In genomic region chr7:151028131-151028947, GRCh38 we compare ENCODE assay signal across 8 cellular contexts. TPM values are rescaled to one million over a fixed set of nuclear protein-coding genes. Genes with fewer than 3 reads are reported as not detected.
DNase-seq lines count a peak whose midpoint lies in the region; ATAC-seq and TF ChIP-seq lines count a peak whose summit lies in the region.

TSS of gene ABCB8 (plus strand) at chr7:151028450. CDS start at chr7:151028516, 66 bp downstream.

- H3K36me3 ChIP-seq in DND-41 (ENCODE audit: insufficient read depth, low read length) (peaks cover 12% of the 10 kb centered on the region), KMS-11 (ENCODE audit: insufficient read depth) (no peaks in the 10 kb centered on the region), Panc1 (ENCODE audit: control insufficient read depth, insufficient read depth, low read length) (no peaks in the 10 kb centered on the region), mucosa of stomach (ENCODE audit: control insufficient read depth, insufficient read depth, low read length) (no peaks in the 10 kb centered on the region)

- H3K27ac ChIP-seq in DND-41 (ENCODE audit: low read length), result peak within 1 kb of the TSS; percentile 70
- peak within 1 kb of the TSS; percentile 58 for H3K27ac ChIP-seq in KMS-11
- peak within 1 kb of the TSS; percentile 90 for H3K27ac ChIP-seq in Panc1 (ENCODE audit: low read length)

- CTCF ChIA-PET in Panc1 (lab: Charles Lee), result interaction anchor here (0.5 to 1.5 kb wide), 9 partner anchors 9 to 85 kb away, joined by 3 to 9 read pairs (median 4); no protein-coding TSS in a partner anchor

- H3K79me2 ChIP-seq in DND-41 (ENCODE audit: insufficient read depth, low read length) (peaks cover 27% of the 10 kb centered on the region), KMS-11 (ENCODE audit: insufficient read depth, low read depth) (0 out of 2 replicates have a peak, but pooled peaks cover 5% of the 10 kb centered on the region)

- TSS peak; percentile 88 for BruUV-seq in Panc1 (replicated peaks; lab: Mats Ljungman, UMichigan)

- peak; percentile 51 for TF ChIP-seq CTCF in DND-41 (IDR thresholded peaks at IDR 0.05; ENCODE audit: borderline replicate concordance, extremely low read depth, low read length, poor library complexity, severe bottlenecking)
- peak; percentile 76 for TF ChIP-seq CTCF in KMS-11 (conservative IDR thresholded peaks at IDR 0.05; ENCODE audit: low read depth, low read length)
- peak; percentile 78; the same call in 1 of the 2 replicates for TF ChIP-seq CTCF in Panc1 (IDR thresholded peaks at IDR 0.05)

- H3K36me3 Mint-ChIP-seq in activated T-cell treated with anti-CD3 and anti-CD28 coated beads, Interleukin-2, amount 50 U/mL, for 4 hours (ENCODE audit: insufficient read depth), result peaks cover 5% of the 10 kb centered on the region

- peaks cover 20% of the 10 kb centered on the region for H3K4me1 Mint-ChIP-seq in activated T-cell treated with anti-CD3 and anti-CD28 coated beads, Interleukin-2, amount 50 U/mL, for 4 hours (ENCODE audit: low read depth)

- in situ Hi-C loops in Panc1 (cut with HindIII; ENCODE audit: low pct_unique_long_range_greater_than_20kb, low sequenced_read_pairs), result no loop called here

- DNase-seq in DND-41 (peak; percentile 99), Panc1 (ENCODE audit: low read depth, low spot score) (peak; percentile 100), erythroblast (lab: John Stamatoyannopoulos, UW) (peak; percentile 99)
- peak; percentile 97 for DNase-seq in activated T-cell treated with anti-CD3 and anti-CD28 coated beads, Interleukin-2, amount 50 U/mL, for 4 hours
- DNase-seq in stimulated activated CD8-positive, alpha-beta memory T cell treated with anti-CD3 and anti-CD28 coated beads, Interleukin-7, amount 100 ng/mL, for 1 hour (ENCODE audit: low read depth in 2 of 2), result peak; percentile 95

- H3K9ac ChIP-seq in DND-41 (ENCODE audit: low read depth, low read length) (peak within 1 kb of the TSS; percentile 63), KMS-11 (peak within 1 kb of the TSS; percentile 64), mucosa of stomach (ENCODE audit: low read length) (peak within 1 kb of the TSS; percentile 62)

- intact Hi-C loops in Panc1 (cut with micrococcal nuclease; ENCODE audit: unreplicated experiment), result no loop called here

- ATAC-seq in DND-41 (ENCODE audit: insufficient read depth, low read depth) (peak; percentile 97), GM21737 (IDR thresholded peaks at IDR 0.05; ENCODE audit: unreplicated experiment) (peak; percentile 97), Panc1 (peak; percentile 96)
- peak; percentile 93 to 96 for ATAC-seq in activated T-cell treated with anti-CD3 and anti-CD28 coated beads, Interleukin-2, amount 50 U/mL, for 4 hours

- peak; percentile 90 for TF ChIP-seq POLR2A in erythroblast (IDR thresholded peaks at IDR 0.05; ENCODE audit: low read length)

- H3K4me2 ChIP-seq in DND-41 (ENCODE audit: insufficient read depth, low read length) (peak within 1 kb of the TSS; percentile 80), KMS-11 (peak within 1 kb of the TSS; percentile 86)

- H2AFZ ChIP-seq in DND-41 (ENCODE audit: low read depth, low read length), result peak within 1 kb of the TSS; percentile 91
- peak within 1 kb of the TSS; percentile 82 for H2AFZ ChIP-seq in KMS-11 (ENCODE audit: low read depth)

- 0 out of 2 replicates have a peak, but pooled peaks cover 5% of the 10 kb centered on the region for H4K20me1 ChIP-seq in DND-41 (ENCODE audit: insufficient read depth, low read length)
- H4K20me1 ChIP-seq in KMS-11 (ENCODE audit: insufficient read depth), result no peaks in the 10 kb centered on the region

- H3K27me3 Mint-ChIP-seq in activated T-cell treated with anti-CD3 and anti-CD28 coated beads, Interleukin-2, amount 50 U/mL, for 4 hours (ENCODE audit: low read depth), result no peaks in the 10 kb centered on the region

- H3K27me3 ChIP-seq in DND-41 (ENCODE audit: insufficient read depth, low read length, poor library complexity) (peaks cover 3% of the 10 kb centered on the region), KMS-11 (ENCODE audit: insufficient read depth, low read depth) (0 out of 2 replicates have a peak, but pooled peaks cover 11% of the 10 kb centered on the region), Panc1 (ENCODE audit: control insufficient read depth, insufficient read depth, low read length) (no peaks in the 10 kb centered on the region), mucosa of stomach (ENCODE audit: control insufficient read depth, insufficient read depth, low read length) (no peaks in the 10 kb centered on the region)

- no peaks in the 10 kb centered on the region for H3K9me3 Mint-ChIP-seq in activated T-cell treated with anti-CD3 and anti-CD28 coated beads, Interleukin-2, amount 50 U/mL, for 4 hours

- POLR2A ChIA-PET in Panc1 (lab: Charles Lee), result interaction anchor here (0.6 to 1.0 kb wide), 4 partner anchors 9 to 71 kb away, joined by 3 to 10 read pairs (median 6); no protein-coding TSS in a partner anchor

- H3K9me3 ChIP-seq in DND-41 (ENCODE audit: insufficient read depth, low read length, severe bottlenecking), result no peaks in the 10 kb centered on the region
- no peaks in the 10 kb centered on the region for H3K9me3 ChIP-seq in Panc1 (ENCODE audit: control insufficient read depth, insufficient read depth, low read depth, low read length)
- H3K9me3 ChIP-seq in mucosa of stomach (ENCODE audit: control insufficient read depth, low read length), result no peaks in the 10 kb centered on the region

- H3K4me3 Mint-ChIP-seq in activated T-cell treated with anti-CD3 and anti-CD28 coated beads, Interleukin-2, amount 50 U/mL, for 4 hours, result peak within 1 kb of the TSS; percentile 97

- peaks cover 24% of the 10 kb centered on the region for H3K4me1 ChIP-seq in DND-41 (ENCODE audit: insufficient read depth, low read length)
- peaks cover 23% of the 10 kb centered on the region for H3K4me1 ChIP-seq in KMS-11 (ENCODE audit: low read depth, poor library complexity, severe bottlenecking)
- no peaks in the 10 kb centered on the region; the same call in none of the 2 replicates for H3K4me1 ChIP-seq in Panc1 (ENCODE audit: control insufficient read depth, insufficient read depth, low read length)
- peaks cover 19% of the 10 kb centered on the region for H3K4me1 ChIP-seq in mucosa of stomach (ENCODE audit: control insufficient read depth, insufficient read depth, low read length)

- H3K4me3 ChIP-seq in DND-41 (ENCODE audit: low read depth in 1 of 2, low read length in 2 of 2), result peak within 1 kb of the TSS; percentile 54 to 69
- peak within 1 kb of the TSS; percentile 32 for H3K4me3 ChIP-seq in KMS-11 (IDR thresholded peaks at IDR 0.05; ENCODE audit: insufficient read depth, low read depth, low read length)
- peak within 1 kb of the TSS; percentile 73 to 79 for H3K4me3 ChIP-seq in Panc1 (ENCODE audit: low read depth in 2 of 2, low read length in 2 of 2)
- H3K4me3 ChIP-seq in mucosa of stomach (ENCODE audit: low read length), result peak within 1 kb of the TSS; percentile 99

RNA-seq across cellular contexts. Expression of gene ABCB8, which starts in this region (rescaled TPM):
- total RNA-seq in Panc1 (2021; ENCODE audit: unreplicated experiment), result 49.8 TPM
- 52.3 TPM for polyA plus RNA-seq in Panc1 (2012; ENCODE audit: insufficient read length)
- 10 to 100 TPM; 48.1 to 54.6 (median 48.5) TPM for total RNA-seq in activated T-cell treated with anti-CD3 and anti-CD28 coated beads, Interleukin-2, amount 50 U/mL, for 4 hours

Comparison
In these comparisons a context has a peak if more than half of its experiments do, and no peak if none do; other contexts are left out.
1. Peak in every context shown above with its lines: DNase-seq, ATAC-seq, H3K4me3 ChIP-seq and H3K27ac ChIP-seq.
2. H3K4me3 ChIP-seq: peak in every context shown above with its lines; median percentile 99 in mucosa of stomach; 76 in Panc1; 62 in DND-41; 32 in KMS-11.